ENCODE assay signal across 20 cellular contexts in genomic region chr5:135600141-135600570, GRCh38. TPM values are rescaled to one million over a fixed set of nuclear protein-coding genes. Genes with fewer than 3 reads are reported as not detected.
"Had no signal": no experiment of that assay in that cellular context is flagged by ENCODE, and none has a peak within 500 bp of the region (broad histone marks: within the 10 kb centered on the region; RNA-seq: fewer than 3 reads in every experiment).

No MANE protein-coding gene starts in this region.

- H3K36me3 ChIP-seq: thoracic aorta, transverse colon had no signal

- H3K4me1 ChIP-seq: foreskin keratinocyte, psoas muscle, transverse colon had no signal

- H3K4me3 Mint-ChIP-seq: naive thymus-derived CD4-positive, alpha-beta T cell; nephron progenitor cell; stimulated activated naive B cell treated with anti-CD40 and anti-IgM and Interleukin-4, amounts not matched to agents 10 μg/mL and 1 μg/mL and 100 μg/mL, for 72 hours; stimulated activated naive CD8-positive, alpha-beta T cell treated with anti-CD3 and anti-CD28 coated beads, Interleukin-15, amount 100 ng/mL, for 72 hours had no signal

- H3K4me3 ChIP-seq: lung, psoas muscle, thoracic aorta, transverse colon had no signal

- ATAC-seq: foreskin keratinocyte; left colon; left ventricle myocardium superior; naive thymus-derived CD4-positive, alpha-beta T cell; psoas muscle; sciatic nerve; stimulated activated naive B cell treated with anti-CD40 and anti-IgM and Interleukin-4, amounts not matched to agents 10 μg/mL and 1 μg/mL and 100 μg/mL, for 72 hours; stimulated activated naive CD8-positive, alpha-beta T cell treated with anti-CD3 and anti-CD28 coated beads, Interleukin-15, amount 100 ng/mL, for 72 hours had no signal

- H3K36me3 Mint-ChIP-seq: naive thymus-derived CD4-positive, alpha-beta T cell; stimulated activated naive B cell treated with anti-CD40 and anti-IgM and Interleukin-4, amounts not matched to agents 10 μg/mL and 1 μg/mL and 100 μg/mL, for 72 hours had no signal

- H3K27ac Mint-ChIP-seq: naive thymus-derived CD4-positive, alpha-beta T cell; nephron progenitor cell; stimulated activated naive B cell treated with anti-CD40 and anti-IgM and Interleukin-4, amounts not matched to agents 10 μg/mL and 1 μg/mL and 100 μg/mL, for 72 hours; stimulated activated naive CD8-positive, alpha-beta T cell treated with anti-CD3 and anti-CD28 coated beads, Interleukin-15, amount 100 ng/mL, for 72 hours had no signal

- H3K9me3 ChIP-seq: psoas muscle, thoracic aorta, transverse colon had no signal

- DNase-seq: effector memory CD4-positive, alpha-beta T cell; foreskin keratinocyte; left colon; left ventricle myocardium superior; mesenchymal stem cell; naive thymus-derived CD4-positive, alpha-beta T cell; nephron progenitor cell; psoas muscle; retina; stimulated activated CD4-positive, alpha-beta T cell treated with anti-CD3 and anti-CD28 coated beads, Interleukin-2, amount 100 ng/mL, for 24 hours; stimulated activated CD4-positive, alpha-beta T cell treated with anti-CD3 and anti-CD28 coated beads, Interleukin-4, amount 100 ng/mL, for 4 hours; stimulated activated naive B cell treated with anti-CD40 and anti-IgM and Interleukin-4, amounts not matched to agents 10 μg/mL and 1 μg/mL and 100 μg/mL, for 72 hours; stimulated activated naive CD8-positive, alpha-beta T cell treated with anti-CD3 and anti-CD28 coated beads, Interleukin-15, amount 100 ng/mL, for 72 hours; transverse colon had no signal

- H3K9me3 Mint-ChIP-seq: naive thymus-derived CD4-positive, alpha-beta T cell; nephron progenitor cell; stimulated activated naive B cell treated with anti-CD40 and anti-IgM and Interleukin-4, amounts not matched to agents 10 μg/mL and 1 μg/mL and 100 μg/mL, for 72 hours; stimulated activated naive CD8-positive, alpha-beta T cell treated with anti-CD3 and anti-CD28 coated beads, Interleukin-15, amount 100 ng/mL, for 72 hours had no signal

- H3K27ac ChIP-seq: epithelial cell of prostate, foreskin keratinocyte, psoas muscle, thoracic aorta, transverse colon had no signal

- H3K4me1 Mint-ChIP-seq: stimulated activated naive B cell treated with anti-CD40 and anti-IgM and Interleukin-4, amounts not matched to agents 10 μg/mL and 1 μg/mL and 100 μg/mL, for 72 hours; stimulated activated naive CD8-positive, alpha-beta T cell treated with anti-CD3 and anti-CD28 coated beads, Interleukin-15, amount 100 ng/mL, for 72 hours had no signal

- H3K27me3 ChIP-seq: transverse colon had no signal

RNA-seq across cellular contexts. Expression of gene CXCL14, which starts 21.4 kb away (rescaled TPM):
- total RNA-seq: kidney epithelial cell; mononuclear cell; naive thymus-derived CD4-positive, alpha-beta T cell had no signal
- polyA plus RNA-seq: naive thymus-derived CD4-positive, alpha-beta T cell had no signal
